ENCODE assay signal across 8 cellular contexts in the genomic region with DNA sequence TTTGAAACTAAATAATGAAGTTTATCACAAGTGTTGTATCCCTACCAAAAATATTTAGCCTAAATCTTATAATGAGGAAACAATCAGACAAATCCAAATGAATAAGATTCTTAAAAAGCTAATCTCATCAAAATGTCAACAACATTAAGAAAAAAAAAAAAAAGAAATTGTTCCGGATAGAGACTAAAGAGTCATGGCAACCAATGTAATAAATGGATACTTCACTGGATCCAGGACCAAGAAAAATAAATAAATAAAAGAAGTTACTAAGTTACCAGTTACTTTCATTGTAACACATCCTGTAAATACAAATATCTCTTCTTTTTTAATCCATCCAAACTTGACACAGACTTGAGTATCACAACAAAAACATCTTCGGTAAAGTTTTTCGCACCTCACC. TPM values are rescaled to one million over a fixed set of nuclear protein-coding genes. Genes with fewer than 3 reads are reported as not detected.
DNase-seq lines count a peak whose midpoint lies in the region; TF ChIP-seq lines count a peak whose summit lies in the region.

No MANE protein-coding gene starts in this region.

- H3K4me2 ChIP-seq in mammary epithelial cell (ENCODE audit: insufficient read depth, low read depth, low read length) = peak overlapping the region; percentile 80

- intact Hi-C loops in mammary epithelial cell (cut with micrococcal nuclease) = no loop called here

- peak overlapping the region; percentile 92 for H3K9ac ChIP-seq in HUES48 (ENCODE audit: low read depth, low read length)
- peak overlapping the region; percentile 95 for H3K9ac ChIP-seq in mammary epithelial cell (ENCODE audit: insufficient read depth, low read length)

- H4K20me1 ChIP-seq in mammary epithelial cell (ENCODE audit: insufficient read depth, low read length) = no peaks in the 10 kb centered on the region

- no peaks in the 10 kb centered on the region for H3K27me3 ChIP-seq in ACC112 (ENCODE audit: insufficient read depth, low read length)
- H3K27me3 ChIP-seq in HUES48 (ENCODE audit: control insufficient read depth, insufficient read depth, low read length) = no peaks in the 10 kb centered on the region
- H3K27me3 ChIP-seq in mammary epithelial cell (ENCODE audit: insufficient read depth, low read length) = no peaks in the 10 kb centered on the region

- H3K9me3 Mint-ChIP-seq in mesothelial cell of epicardium = no peaks in the 10 kb centered on the region

- H3K4me3 ChIP-seq in ACC112 (ENCODE audit: low read depth, low read length) (peak overlapping the region; percentile 98), HUES48 (ENCODE audit: low read depth, low read length) (peak overlapping the region; percentile 81), mammary epithelial cell (replicated peaks in 1 of 3; ENCODE audit: insufficient read depth in 1 of 3, low read depth in 2 of 3, low read length in 3 of 3) (peak overlapping the region; percentile 57 to 75 (median 74))

- CTCF ChIA-PET in mammary epithelial cell (lab: Charles Lee; ENCODE audit: low non-redundant PET) = no interaction called here

- H3K9me3 ChIP-seq in HUES48 (ENCODE audit: control insufficient read depth, insufficient read depth, low read length) = no peaks in the 10 kb centered on the region
- no peaks in the 10 kb centered on the region for H3K9me3 ChIP-seq in mammary epithelial cell (replicated peaks; ENCODE audit: insufficient read depth, low read length)

- H3K36me3 ChIP-seq in ACC112 (ENCODE audit: insufficient read depth, low read length) (peaks cover 4% of the 10 kb centered on the region), HUES48 (ENCODE audit: control insufficient read depth, insufficient read depth, low read length) (peaks cover 49% of the 10 kb centered on the region), mammary epithelial cell (ENCODE audit: insufficient read depth, low read length) (peaks cover 15% of the 10 kb centered on the region)

- H3K4me3 Mint-ChIP-seq in mesothelial cell of epicardium = peak overlapping the region; percentile 98

- BruUV-seq in mammary epithelial cell (replicated peaks; lab: Mats Ljungman, UMichigan) = no TSS peak

- peak overlapping the region; percentile 99 for H2AFZ ChIP-seq in ACC112 (ENCODE audit: low read length, unreplicated experiment)
- H2AFZ ChIP-seq in mammary epithelial cell (ENCODE audit: low read depth, low read length) = peak overlapping the region; percentile 95

- in situ Hi-C loops in mammary epithelial cell (cut with MboI; ENCODE audit: low sequenced_read_pairs in 2 of 2) = no loop called here

- H3K27ac ChIP-seq in ACC112 (ENCODE audit: low read depth, low read length) (peak overlapping the region; percentile 81), HUES48 (ENCODE audit: low read depth, low read length) (peak overlapping the region; percentile 93), mammary epithelial cell (ENCODE audit: insufficient read depth, low read depth, low read length) (peak overlapping the region; percentile 93)

- H3K4me1 ChIP-seq in ACC112 (ENCODE audit: control insufficient read depth, insufficient read depth, low read length, unreplicated experiment) = peaks cover 10% of the 10 kb centered on the region
- no peaks in the 10 kb centered on the region; the same call in 1 of the 2 replicates for H3K4me1 ChIP-seq in HUES48 (ENCODE audit: control insufficient read depth, insufficient read depth, low read length)
- H3K4me1 ChIP-seq in mammary epithelial cell (ENCODE audit: insufficient read depth, low read length) = peaks cover 12% of the 10 kb centered on the region

- peaks cover 16% of the 10 kb centered on the region for H3K4me1 Mint-ChIP-seq in mesothelial cell of epicardium

- WGBS in mammary epithelial cell (ENCODE audit: low coverage, missing lambda C conversion rate) = 2% methylated on average over 3 of the region's 3 CpGs

- H3K27me3 Mint-ChIP-seq in mesothelial cell of epicardium (ENCODE audit: low read depth) = no peaks in the 10 kb centered on the region

- peaks cover 14% of the 10 kb centered on the region for H3K36me3 Mint-ChIP-seq in mesothelial cell of epicardium

- H3K27ac Mint-ChIP-seq in mesothelial cell of epicardium = peak overlapping the region; percentile 100

- dilution Hi-C loops in mammary epithelial cell (cut with HindIII; ENCODE audit: low sequenced_read_pairs) = no loop called here

- no peak for DNase-seq in mammary epithelial cell
- no peak for DNase-seq in mesothelial cell of epicardium (ENCODE audit: low spot score in 2 of 2, unreplicated experiment in 2 of 2)
- no peak for DNase-seq in NCI-H1105 treated with DMSO at 0.1 percent for 48 hours (lab: John Stamatoyannopoulos, UW)
- no peak for DNase-seq in COR-L47 (lab: John Stamatoyannopoulos, UW)
- no peak for DNase-seq in NK-92 treated with Interleukin-12 subunit alpha and Interleukin-12 subunit beta, amount 100 ng/mL, for 24 hours (lab: John Stamatoyannopoulos, UW)
- no peak for DNase-seq in kidney tubule cell (ENCODE audit: low spot score)

- TF ChIP-seq CTCF in mammary epithelial cell (conservative IDR thresholded peaks at IDR 0.05 in 1 of 2, IDR thresholded peaks at IDR 0.05 in 1 of 2; ENCODE audit: extremely low read depth in 1 of 2, insufficient read depth in 1 of 2, low read depth in 1 of 2, low read length in 2 of 2) (no peak), mesothelial cell of epicardium (IDR thresholded peaks at IDR 0.05; ENCODE audit: unreplicated experiment) (no peak)

- peaks cover 59% of the 10 kb centered on the region for H3K79me2 ChIP-seq in ACC112 (ENCODE audit: control insufficient read depth, insufficient read depth, low read length, unreplicated experiment)
- peaks cover 69% of the 10 kb centered on the region for H3K79me2 ChIP-seq in mammary epithelial cell (ENCODE audit: insufficient read depth, low read length)

RNA-seq across cellular contexts. Expression of a gene that starts 0.6 kb away (rescaled TPM):
- 10 to 100 TPM; 29.3 to 45.1 TPM for total RNA-seq in mammary epithelial cell
- 33.3 TPM for polyA plus RNA-seq in mammary epithelial cell
- 18.9 TPM for polyA minus RNA-seq in mammary epithelial cell
- 31.1 to 33.0 TPM (median 32.7 TPM) in 3 replicates for total RNA-seq in mesothelial cell of epicardium

RNA-seq across cellular contexts. Expression of a gene that starts 0.8 kb away (rescaled TPM):
- total RNA-seq in mammary epithelial cell = 10 to 100 TPM; 75.3 to 75.8 TPM
- polyA plus RNA-seq in mammary epithelial cell = 22.6 TPM
- polyA minus RNA-seq in mammary epithelial cell = 15.2 TPM
- total RNA-seq in mesothelial cell of epicardium = 63.8 to 67.5 TPM (median 66.9 TPM) in 3 replicates

RNA-seq across cellular contexts. Expression of a gene that starts 41.1 kb away (rescaled TPM):
- total RNA-seq in mammary epithelial cell = 10 to 100 TPM; 41.5 to 59.4 TPM
- 68.7 TPM for polyA plus RNA-seq in mammary epithelial cell
- 83.4 TPM for polyA minus RNA-seq in mammary epithelial cell
- total RNA-seq in mesothelial cell of epicardium = 43.5 to 45.2 TPM (median 44.2 TPM) in 3 replicates

RNA-seq across cellular contexts. Expression of a gene that starts 49.0 kb away (rescaled TPM):
- total RNA-seq in mammary epithelial cell = 1 to 10 TPM; 3.3 to 7.8 TPM
- polyA plus RNA-seq in mammary epithelial cell = 5.3 TPM
- polyA minus RNA-seq in mammary epithelial cell = 51.2 TPM
- 10.3 to 11.3 TPM (median 10.6 TPM) in 3 replicates for total RNA-seq in mesothelial cell of epicardium
